ENCODE assay signal across 18 cellular contexts in the genomic region with DNA sequence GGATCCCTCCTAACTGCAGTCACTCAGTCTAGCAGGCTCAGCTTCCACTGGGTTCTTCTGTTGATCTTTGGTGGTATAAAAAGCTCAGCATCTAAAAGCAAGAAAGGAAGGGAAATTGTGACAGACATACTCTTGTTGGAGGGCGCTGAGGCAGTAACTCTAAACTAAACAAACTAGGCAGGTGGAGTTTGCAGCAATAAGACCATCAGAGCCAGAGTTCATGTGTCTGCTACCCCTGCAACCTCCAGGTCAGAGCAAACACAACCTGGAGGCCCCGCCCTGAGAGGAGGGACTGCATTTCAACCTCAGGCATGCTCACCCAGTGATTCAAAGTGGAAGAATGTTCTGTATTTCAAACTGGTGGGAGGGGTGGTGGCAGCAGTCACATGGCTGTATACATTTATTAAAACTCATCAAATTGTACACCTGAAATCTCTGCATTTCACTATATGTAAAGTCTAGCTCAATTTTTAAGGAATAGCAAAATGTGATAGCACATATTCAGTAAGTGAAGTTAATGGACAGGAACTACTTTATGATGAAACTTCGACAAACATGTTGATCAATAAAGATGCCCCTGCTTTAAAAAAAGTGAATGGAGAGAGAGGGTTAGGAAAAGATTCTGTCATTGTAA. TPM values are rescaled to one million over a fixed set of nuclear protein-coding genes. Genes with fewer than 3 reads are reported as not detected.
DNase-seq lines count a peak whose midpoint lies in the region; ATAC-seq, FAIRE-seq and TF ChIP-seq lines count a peak whose summit lies in the region.
"Had no signal": no experiment of that assay in that cellular context is flagged by ENCODE, and none has a peak within 500 bp of the region (broad histone marks: within the 10 kb centered on the region; RNA-seq: fewer than 3 reads in every experiment).

No MANE protein-coding gene starts in this region.

- no peaks in the 10 kb centered on the region for H3K4me1 Mint-ChIP-seq in CD8-positive, alpha-beta T cell (ENCODE audit: low read depth)

- DNase-seq in H54 (ENCODE audit: insufficient read length, low spot score) (peak; percentile 87), SW480 (ENCODE audit: low spot score) (peak; percentile 13), glomerular visceral epithelial cell (ENCODE audit: extremely low spot score) (peak; percentile 18), renal cortical epithelial cell (ENCODE audit: low read depth) (peak; percentile 81)
- DNase-seq in CD8-positive, alpha-beta T cell, result no peak
- no peak for DNase-seq in activated CD8-positive, alpha-beta memory T cell treated with anti-CD3 and anti-CD28 coated beads, Interleukin-2, amount 50 U/mL, for 4 hours
- no peak for DNase-seq in activated CD4-positive, CD25-positive, alpha-beta regulatory T cell (lab: John Stamatoyannopoulos, UW)
- DNase-seq: activated T-cell treated with anti-CD3 and anti-CD28 coated beads, Interleukin-2, amount 50 U/mL, for 4 hours; NCI-H1417 treated with DMSO at 0.1 percent for 48 hours; NCI-H82; right cardiac atrium had no signal

- H3K27ac ChIP-seq in CD8-positive, alpha-beta T cell (ENCODE audit: low read depth, low read length), result no peak overlapping the region
- H3K27ac ChIP-seq: ascending aorta, SK-N-MC, suprapubic skin had no signal

- H3K36me3 Mint-ChIP-seq in CD8-positive, alpha-beta T cell, result peaks cover 64% of the 10 kb centered on the region

- POLR2A ChIA-PET in CD8-positive, alpha-beta T cell (lab: Charles Lee), result no interaction called here

- no peaks in the 10 kb centered on the region for H3K27me3 Mint-ChIP-seq in CD8-positive, alpha-beta T cell (ENCODE audit: low read depth)

- H3K4me3 ChIP-seq in CD8-positive, alpha-beta T cell (ENCODE audit: low read depth, low read length), result no peak overlapping the region
- H3K4me3 ChIP-seq: ascending aorta, SK-N-MC, suprapubic skin had no signal

- ATAC-seq in HG02981 (IDR thresholded peaks at IDR 0.05; ENCODE audit: unreplicated experiment), result no peak
- no peak for ATAC-seq in CD8-positive, alpha-beta T cell
- ATAC-seq: activated CD4-positive, CD25-positive, alpha-beta regulatory T cell treated with anti-CD3 and anti-CD28 coated beads, Interleukin-2, amount 50 U/mL, for 24 hours; activated T-cell treated with anti-CD3 and anti-CD28 coated beads, Interleukin-2, amount 50 U/mL, for 4 hours; right cardiac atrium had no signal

- H3K27me3 ChIP-seq in CD8-positive, alpha-beta T cell (ENCODE audit: insufficient read depth, low read length), result no peaks in the 10 kb centered on the region
- H3K27me3 ChIP-seq: ascending aorta, suprapubic skin had no signal

- intact Hi-C loops in CD8-positive, alpha-beta T cell (cut with DNase I, micrococcal nuclease), result no loop called here

- no peak for TF ChIP-seq CTCF in CD8-positive, alpha-beta T cell (IDR thresholded peaks at IDR 0.05)

- no peak overlapping the region for H3K27ac Mint-ChIP-seq in CD8-positive, alpha-beta T cell

- H3K4me3 Mint-ChIP-seq in CD8-positive, alpha-beta T cell, result no peak overlapping the region
- H3K4me3 Mint-ChIP-seq: activated T-cell treated with anti-CD3 and anti-CD28 coated beads, Interleukin-2, amount 50 U/mL, for 4 hours had no signal

- no peaks in the 10 kb centered on the region for H3K9me3 ChIP-seq in CD8-positive, alpha-beta T cell (ENCODE audit: low read length)
- H3K9me3 ChIP-seq: ascending aorta, suprapubic skin had no signal

- FAIRE-seq in H54 (lab: Jason Lieb, UNC), result peak; percentile 90
- FAIRE-seq: D721Med, endometrium had no signal

- TF ChIP-seq POLR2A in H54 (IDR thresholded peaks at IDR 0.05; ENCODE audit: low read depth, low read length), result no peak

- CTCF ChIA-PET in CD8-positive, alpha-beta T cell (lab: Charles Lee), result no interaction called here

- H3K4me1 ChIP-seq in CD8-positive, alpha-beta T cell (ENCODE audit: insufficient read depth, low read length), result no peaks in the 10 kb centered on the region
- H3K4me1 ChIP-seq: ascending aorta, suprapubic skin had no signal

- H3K9me3 Mint-ChIP-seq in CD8-positive, alpha-beta T cell, result no peaks in the 10 kb centered on the region
- H3K9me3 Mint-ChIP-seq: activated T-cell treated with anti-CD3 and anti-CD28 coated beads, Interleukin-2, amount 50 U/mL, for 4 hours had no signal

- H3K36me3 ChIP-seq in CD8-positive, alpha-beta T cell (ENCODE audit: insufficient read depth, low read length), result peaks cover 9% of the 10 kb centered on the region

RNA-seq across cellular contexts. Expression of a gene that starts 7.1 kb away (rescaled TPM):
- not detected in 2 replicates for total RNA-seq in renal cortical epithelial cell
- not detected for total RNA-seq in CD8-positive, alpha-beta T cell
- total RNA-seq: activated T-cell treated with anti-CD3 and anti-CD28 coated beads, Interleukin-2, amount 50 U/mL, for 4 hours; ascending aorta; right cardiac atrium; suprapubic skin had no signal

RNA-seq across cellular contexts. Expression of a gene that starts 13.4 kb away (rescaled TPM):
- total RNA-seq in renal cortical epithelial cell, result not detected in 2 replicates
- total RNA-seq in CD8-positive, alpha-beta T cell, result under 1 TPM in 1 of 2 experiments, not detected in 1; 0.24 TPM
- total RNA-seq: ascending aorta, right cardiac atrium had no signal

Comparison
In these comparisons a context has a peak if more than half of its experiments do, and no peak if none do; other contexts are left out.
1. DNase-seq: peak in H54 (single experiment), SW480 (single experiment), glomerular visceral epithelial cell (single experiment) and renal cortical epithelial cell (single experiment); none in CD8-positive, alpha-beta T cell (0 of 7), activated CD8-positive, alpha-beta memory T cell treated with anti-CD3 and anti-CD28 coated beads, Interleukin-2, amount 50 U/mL, for 4 hours (single experiment) and activated CD4-positive, CD25-positive, alpha-beta regulatory T cell (0 of 4).